Comparison of ENCODE assay signal across 1 cellular context in the genomic region with DNA sequence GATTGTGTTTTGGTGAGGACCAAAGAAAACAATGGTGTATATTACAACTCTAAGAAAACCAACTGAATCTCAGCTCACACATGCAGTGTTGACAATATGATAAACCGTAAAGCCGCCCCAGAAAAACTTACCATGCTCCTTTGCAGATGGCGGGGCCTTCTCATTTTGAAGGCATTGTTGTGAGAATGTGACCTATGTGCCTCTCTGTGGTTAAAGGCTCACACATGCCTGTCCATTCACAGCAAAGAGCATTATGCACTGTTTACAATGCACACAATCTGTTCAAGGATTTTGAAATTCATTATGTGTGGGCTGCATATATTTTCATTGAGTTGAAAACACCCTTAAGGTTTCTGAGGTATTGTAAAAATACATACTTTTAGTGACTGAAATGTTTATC.
TF ChIP-seq lines count a peak whose summit lies in the region.

No MANE protein-coding gene starts in this region.

TF ChIP-seq in HepG2, 621 proteins besides CTCF, POLR2A, EP300 and RAD21 (continued from another document and continues in another):
- TF ChIP-seq, protein P1, sequence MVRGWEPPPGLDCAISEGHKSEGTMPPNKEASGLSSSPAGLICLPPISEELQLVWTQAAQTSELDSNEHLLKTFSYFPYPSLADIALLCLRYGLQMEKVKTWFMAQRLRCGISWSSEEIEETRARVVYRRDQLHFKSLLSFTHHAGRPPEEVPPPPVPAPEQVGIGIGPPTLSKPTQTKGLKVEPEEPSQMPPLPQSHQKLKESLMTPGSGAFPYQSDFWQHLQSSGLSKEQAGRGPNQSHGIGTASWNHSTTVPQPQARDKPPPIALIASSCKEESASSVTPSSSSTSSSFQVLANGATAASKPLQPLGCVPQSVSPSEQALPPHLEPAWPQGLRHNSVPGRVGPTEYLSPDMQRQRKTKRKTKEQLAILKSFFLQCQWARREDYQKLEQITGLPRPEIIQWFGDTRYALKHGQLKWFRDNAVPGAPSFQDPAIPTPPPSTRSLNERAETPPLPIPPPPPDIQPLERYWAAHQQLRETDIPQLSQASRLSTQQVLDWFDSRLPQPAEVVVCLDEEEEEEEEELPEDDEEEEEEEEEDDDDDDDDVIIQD (CRISPR knock-in tag; IDR thresholded peaks at IDR 0.05; ENCODE audit: low read depth) = peak; percentile 88
- TF ChIP-seq NR2F1 (CRISPR knock-in tag; IDR thresholded peaks at IDR 0.05) (peak in 1 of 2 experiments; percentile 77; a peak in 2 of 4 replicates), MIER3 (CRISPR knock-in tag; IDR thresholded peaks at IDR 0.05; ENCODE audit: borderline replicate concordance) (no peak), HNF4A (CRISPR knock-in tag; IDR thresholded peaks at IDR 0.05) (0 out of 2 replicates have a peak, but pooled peaks have one; percentile 56), PCBP2 (optimal IDR thresholded peaks at IDR 0.05; ENCODE audit: low read depth, low read length, poor library complexity, severe bottlenecking) (no peak), HMG20A (CRISPR knock-in tag; IDR thresholded peaks at IDR 0.05; ENCODE audit: borderline replicate concordance) (peak; percentile 71; the same call in 1 of the 2 replicates), STAG1 (CRISPR knock-in tag; IDR thresholded peaks at IDR 0.05) (no peak), GFI1 (CRISPR knock-in tag; IDR thresholded peaks at IDR 0.05; ENCODE audit: borderline replicate concordance) (peak; percentile 61; the same call in 1 of the 2 replicates), FOXK1 (CRISPR knock-in tag; IDR thresholded peaks at IDR 0.05; ENCODE audit: borderline replicate concordance, low read depth) (peak; percentile 16; the same call in 1 of the 2 replicates), HOXD1 (CRISPR knock-in tag; IDR thresholded peaks at IDR 0.05) (no peak), NAIF1 (CRISPR knock-in tag; IDR thresholded peaks at IDR 0.05; ENCODE audit: borderline replicate concordance) (no peak), SOX5 (CRISPR knock-in tag; IDR thresholded peaks at IDR 0.05; ENCODE audit: borderline replicate concordance) (peak; percentile 93), KAT2B (IDR thresholded peaks at IDR 0.05; ENCODE audit: borderline replicate concordance, low read depth, low read length) (no peak), POGZ (CRISPR knock-in tag; IDR thresholded peaks at IDR 0.05) (peak; percentile 82), ZNF143 (CRISPR knock-in tag; IDR thresholded peaks at IDR 0.05) (peak; percentile 55; the same call in 1 of the 2 replicates), SOX13 (IDR thresholded peaks at IDR 0.05) (peak; percentile 75), SOX13 (CRISPR knock-in tag; conservative IDR thresholded peaks at IDR 0.05 in 1 of 2, IDR thresholded peaks at IDR 0.05 in 1 of 2) (peak in 1 of 2 experiments; percentile 93; a peak in 2 of 4 replicates), ZMYM4 (CRISPR knock-in tag; IDR thresholded peaks at IDR 0.05) (peak; percentile 88), KDM5A (IDR thresholded peaks at IDR 0.05; ENCODE audit: borderline replicate concordance, low read length) (no peak), HCFC1 (IDR thresholded peaks at IDR 0.05; ENCODE audit: low read depth, low read length) (no peak), ZNF12 (CRISPR knock-in tag; IDR thresholded peaks at IDR 0.05) (0 out of 2 replicates have a peak, but pooled peaks have one; percentile 36), SAP130 (CRISPR knock-in tag; IDR thresholded peaks at IDR 0.05; ENCODE audit: low read depth) (0 out of 2 replicates have a peak, but pooled peaks have one; percentile 25), SNAPC2 (CRISPR knock-in tag; IDR thresholded peaks at IDR 0.05) (no peak), ZNF749 (CRISPR knock-in tag; IDR thresholded peaks at IDR 0.05; ENCODE audit: borderline replicate concordance) (no peak), YEATS4 (CRISPR knock-in tag; IDR thresholded peaks at IDR 0.05; ENCODE audit: borderline replicate concordance) (no peak)
- TF ChIP-seq, protein P2, sequence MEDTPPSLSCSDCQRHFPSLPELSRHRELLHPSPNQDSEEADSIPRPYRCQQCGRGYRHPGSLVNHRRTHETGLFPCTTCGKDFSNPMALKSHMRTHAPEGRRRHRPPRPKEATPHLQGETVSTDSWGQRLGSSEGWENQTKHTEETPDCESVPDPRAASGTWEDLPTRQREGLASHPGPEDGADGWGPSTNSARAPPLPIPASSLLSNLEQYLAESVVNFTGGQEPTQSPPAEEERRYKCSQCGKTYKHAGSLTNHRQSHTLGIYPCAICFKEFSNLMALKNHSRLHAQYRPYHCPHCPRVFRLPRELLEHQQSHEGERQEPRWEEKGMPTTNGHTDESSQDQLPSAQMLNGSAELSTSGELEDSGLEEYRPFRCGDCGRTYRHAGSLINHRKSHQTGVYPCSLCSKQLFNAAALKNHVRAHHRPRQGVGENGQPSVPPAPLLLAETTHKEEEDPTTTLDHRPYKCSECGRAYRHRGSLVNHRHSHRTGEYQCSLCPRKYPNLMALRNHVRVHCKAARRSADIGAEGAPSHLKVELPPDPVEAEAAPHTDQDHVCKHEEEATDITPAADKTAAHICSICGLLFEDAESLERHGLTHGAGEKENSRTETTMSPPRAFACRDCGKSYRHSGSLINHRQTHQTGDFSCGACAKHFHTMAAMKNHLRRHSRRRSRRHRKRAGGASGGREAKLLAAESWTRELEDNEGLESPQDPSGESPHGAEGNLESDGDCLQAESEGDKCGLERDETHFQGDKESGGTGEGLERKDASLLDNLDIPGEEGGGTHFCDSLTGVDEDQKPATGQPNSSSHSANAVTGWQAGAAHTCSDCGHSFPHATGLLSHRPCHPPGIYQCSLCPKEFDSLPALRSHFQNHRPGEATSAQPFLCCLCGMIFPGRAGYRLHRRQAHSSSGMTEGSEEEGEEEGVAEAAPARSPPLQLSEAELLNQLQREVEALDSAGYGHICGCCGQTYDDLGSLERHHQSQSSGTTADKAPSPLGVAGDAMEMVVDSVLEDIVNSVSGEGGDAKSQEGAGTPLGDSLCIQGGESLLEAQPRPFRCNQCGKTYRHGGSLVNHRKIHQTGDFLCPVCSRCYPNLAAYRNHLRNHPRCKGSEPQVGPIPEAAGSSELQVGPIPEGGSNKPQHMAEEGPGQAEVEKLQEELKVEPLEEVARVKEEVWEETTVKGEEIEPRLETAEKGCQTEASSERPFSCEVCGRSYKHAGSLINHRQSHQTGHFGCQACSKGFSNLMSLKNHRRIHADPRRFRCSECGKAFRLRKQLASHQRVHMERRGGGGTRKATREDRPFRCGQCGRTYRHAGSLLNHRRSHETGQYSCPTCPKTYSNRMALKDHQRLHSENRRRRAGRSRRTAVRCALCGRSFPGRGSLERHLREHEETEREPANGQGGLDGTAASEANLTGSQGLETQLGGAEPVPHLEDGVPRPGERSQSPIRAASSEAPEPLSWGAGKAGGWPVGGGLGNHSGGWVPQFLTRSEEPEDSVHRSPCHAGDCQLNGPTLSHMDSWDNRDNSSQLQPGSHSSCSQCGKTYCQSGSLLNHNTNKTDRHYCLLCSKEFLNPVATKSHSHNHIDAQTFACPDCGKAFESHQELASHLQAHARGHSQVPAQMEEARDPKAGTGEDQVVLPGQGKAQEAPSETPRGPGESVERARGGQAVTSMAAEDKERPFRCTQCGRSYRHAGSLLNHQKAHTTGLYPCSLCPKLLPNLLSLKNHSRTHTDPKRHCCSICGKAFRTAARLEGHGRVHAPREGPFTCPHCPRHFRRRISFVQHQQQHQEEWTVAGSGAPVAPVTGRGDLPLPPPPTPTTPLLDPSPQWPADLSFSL (CRISPR knock-in tag; IDR thresholded peaks at IDR 0.05) = no peak
- TF ChIP-seq, protein P3, sequence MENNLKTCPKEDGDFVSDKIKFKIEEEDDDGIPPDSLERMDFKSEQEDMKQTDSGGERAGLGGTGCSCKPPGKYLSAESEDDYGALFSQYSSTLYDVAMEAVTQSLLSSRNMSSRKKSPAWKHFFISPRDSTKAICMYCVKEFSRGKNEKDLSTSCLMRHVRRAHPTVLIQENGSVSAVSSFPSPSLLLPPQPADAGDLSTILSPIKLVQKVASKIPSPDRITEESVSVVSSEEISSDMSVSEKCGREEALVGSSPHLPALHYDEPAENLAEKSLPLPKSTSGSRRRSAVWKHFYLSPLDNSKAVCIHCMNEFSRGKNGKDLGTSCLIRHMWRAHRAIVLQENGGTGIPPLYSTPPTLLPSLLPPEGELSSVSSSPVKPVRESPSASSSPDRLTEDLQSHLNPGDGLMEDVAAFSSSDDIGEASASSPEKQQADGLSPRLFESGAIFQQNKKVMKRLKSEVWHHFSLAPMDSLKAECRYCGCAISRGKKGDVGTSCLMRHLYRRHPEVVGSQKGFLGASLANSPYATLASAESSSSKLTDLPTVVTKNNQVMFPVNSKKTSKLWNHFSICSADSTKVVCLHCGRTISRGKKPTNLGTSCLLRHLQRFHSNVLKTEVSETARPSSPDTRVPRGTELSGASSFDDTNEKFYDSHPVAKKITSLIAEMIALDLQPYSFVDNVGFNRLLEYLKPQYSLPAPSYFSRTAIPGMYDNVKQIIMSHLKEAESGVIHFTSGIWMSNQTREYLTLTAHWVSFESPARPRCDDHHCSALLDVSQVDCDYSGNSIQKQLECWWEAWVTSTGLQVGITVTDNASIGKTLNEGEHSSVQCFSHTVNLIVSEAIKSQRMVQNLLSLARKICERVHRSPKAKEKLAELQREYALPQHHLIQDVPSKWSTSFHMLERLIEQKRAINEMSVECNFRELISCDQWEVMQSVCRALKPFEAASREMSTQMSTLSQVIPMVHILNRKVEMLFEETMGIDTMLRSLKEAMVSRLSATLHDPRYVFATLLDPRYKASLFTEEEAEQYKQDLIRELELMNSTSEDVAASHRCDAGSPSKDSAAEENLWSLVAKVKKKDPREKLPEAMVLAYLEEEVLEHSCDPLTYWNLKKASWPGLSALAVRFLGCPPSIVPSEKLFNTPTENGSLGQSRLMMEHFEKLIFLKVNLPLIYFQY (CRISPR knock-in tag; IDR thresholded peaks at IDR 0.05; ENCODE audit: borderline replicate concordance) = no peak
- TF ChIP-seq, protein P4, sequence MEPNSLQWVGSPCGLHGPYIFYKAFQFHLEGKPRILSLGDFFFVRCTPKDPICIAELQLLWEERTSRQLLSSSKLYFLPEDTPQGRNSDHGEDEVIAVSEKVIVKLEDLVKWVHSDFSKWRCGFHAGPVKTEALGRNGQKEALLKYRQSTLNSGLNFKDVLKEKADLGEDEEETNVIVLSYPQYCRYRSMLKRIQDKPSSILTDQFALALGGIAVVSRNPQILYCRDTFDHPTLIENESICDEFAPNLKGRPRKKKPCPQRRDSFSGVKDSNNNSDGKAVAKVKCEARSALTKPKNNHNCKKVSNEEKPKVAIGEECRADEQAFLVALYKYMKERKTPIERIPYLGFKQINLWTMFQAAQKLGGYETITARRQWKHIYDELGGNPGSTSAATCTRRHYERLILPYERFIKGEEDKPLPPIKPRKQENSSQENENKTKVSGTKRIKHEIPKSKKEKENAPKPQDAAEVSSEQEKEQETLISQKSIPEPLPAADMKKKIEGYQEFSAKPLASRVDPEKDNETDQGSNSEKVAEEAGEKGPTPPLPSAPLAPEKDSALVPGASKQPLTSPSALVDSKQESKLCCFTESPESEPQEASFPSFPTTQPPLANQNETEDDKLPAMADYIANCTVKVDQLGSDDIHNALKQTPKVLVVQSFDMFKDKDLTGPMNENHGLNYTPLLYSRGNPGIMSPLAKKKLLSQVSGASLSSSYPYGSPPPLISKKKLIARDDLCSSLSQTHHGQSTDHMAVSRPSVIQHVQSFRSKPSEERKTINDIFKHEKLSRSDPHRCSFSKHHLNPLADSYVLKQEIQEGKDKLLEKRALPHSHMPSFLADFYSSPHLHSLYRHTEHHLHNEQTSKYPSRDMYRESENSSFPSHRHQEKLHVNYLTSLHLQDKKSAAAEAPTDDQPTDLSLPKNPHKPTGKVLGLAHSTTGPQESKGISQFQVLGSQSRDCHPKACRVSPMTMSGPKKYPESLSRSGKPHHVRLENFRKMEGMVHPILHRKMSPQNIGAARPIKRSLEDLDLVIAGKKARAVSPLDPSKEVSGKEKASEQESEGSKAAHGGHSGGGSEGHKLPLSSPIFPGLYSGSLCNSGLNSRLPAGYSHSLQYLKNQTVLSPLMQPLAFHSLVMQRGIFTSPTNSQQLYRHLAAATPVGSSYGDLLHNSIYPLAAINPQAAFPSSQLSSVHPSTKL (CRISPR knock-in tag; IDR thresholded peaks at IDR 0.05) = peak; percentile 67; the same call in 1 of the 2 replicates
- TF ChIP-seq, protein P5, sequence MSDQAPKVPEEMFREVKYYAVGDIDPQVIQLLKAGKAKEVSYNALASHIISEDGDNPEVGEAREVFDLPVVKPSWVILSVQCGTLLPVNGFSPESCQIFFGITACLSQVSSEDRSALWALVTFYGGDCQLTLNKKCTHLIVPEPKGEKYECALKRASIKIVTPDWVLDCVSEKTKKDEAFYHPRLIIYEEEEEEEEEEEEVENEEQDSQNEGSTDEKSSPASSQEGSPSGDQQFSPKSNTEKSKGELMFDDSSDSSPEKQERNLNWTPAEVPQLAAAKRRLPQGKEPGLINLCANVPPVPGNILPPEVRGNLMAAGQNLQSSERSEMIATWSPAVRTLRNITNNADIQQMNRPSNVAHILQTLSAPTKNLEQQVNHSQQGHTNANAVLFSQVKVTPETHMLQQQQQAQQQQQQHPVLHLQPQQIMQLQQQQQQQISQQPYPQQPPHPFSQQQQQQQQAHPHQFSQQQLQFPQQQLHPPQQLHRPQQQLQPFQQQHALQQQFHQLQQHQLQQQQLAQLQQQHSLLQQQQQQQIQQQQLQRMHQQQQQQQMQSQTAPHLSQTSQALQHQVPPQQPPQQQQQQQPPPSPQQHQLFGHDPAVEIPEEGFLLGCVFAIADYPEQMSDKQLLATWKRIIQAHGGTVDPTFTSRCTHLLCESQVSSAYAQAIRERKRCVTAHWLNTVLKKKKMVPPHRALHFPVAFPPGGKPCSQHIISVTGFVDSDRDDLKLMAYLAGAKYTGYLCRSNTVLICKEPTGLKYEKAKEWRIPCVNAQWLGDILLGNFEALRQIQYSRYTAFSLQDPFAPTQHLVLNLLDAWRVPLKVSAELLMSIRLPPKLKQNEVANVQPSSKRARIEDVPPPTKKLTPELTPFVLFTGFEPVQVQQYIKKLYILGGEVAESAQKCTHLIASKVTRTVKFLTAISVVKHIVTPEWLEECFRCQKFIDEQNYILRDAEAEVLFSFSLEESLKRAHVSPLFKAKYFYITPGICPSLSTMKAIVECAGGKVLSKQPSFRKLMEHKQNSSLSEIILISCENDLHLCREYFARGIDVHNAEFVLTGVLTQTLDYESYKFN (CRISPR knock-in tag; conservative IDR thresholded peaks at IDR 0.05) = peak; percentile 40; the same call in 1 of the 2 replicates
- TF ChIP-seq, protein P6, sequence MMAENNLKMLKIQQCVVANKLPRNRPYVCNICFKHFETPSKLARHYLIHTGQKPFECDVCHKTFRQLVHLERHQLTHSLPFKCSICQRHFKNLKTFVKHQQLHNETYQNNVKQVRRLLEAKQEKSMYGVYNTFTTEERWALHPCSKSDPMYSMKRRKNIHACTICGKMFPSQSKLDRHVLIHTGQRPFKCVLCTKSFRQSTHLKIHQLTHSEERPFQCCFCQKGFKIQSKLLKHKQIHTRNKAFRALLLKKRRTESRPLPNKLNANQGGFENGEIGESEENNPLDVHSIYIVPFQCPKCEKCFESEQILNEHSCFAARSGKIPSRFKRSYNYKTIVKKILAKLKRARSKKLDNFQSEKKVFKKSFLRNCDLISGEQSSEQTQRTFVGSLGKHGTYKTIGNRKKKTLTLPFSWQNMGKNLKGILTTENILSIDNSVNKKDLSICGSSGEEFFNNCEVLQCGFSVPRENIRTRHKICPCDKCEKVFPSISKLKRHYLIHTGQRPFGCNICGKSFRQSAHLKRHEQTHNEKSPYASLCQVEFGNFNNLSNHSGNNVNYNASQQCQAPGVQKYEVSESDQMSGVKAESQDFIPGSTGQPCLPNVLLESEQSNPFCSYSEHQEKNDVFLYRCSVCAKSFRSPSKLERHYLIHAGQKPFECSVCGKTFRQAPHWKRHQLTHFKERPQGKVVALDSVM (CRISPR knock-in tag; IDR thresholded peaks at IDR 0.05) = no peak
